14 cellular contexts compared by ENCODE assay signal in the genomic region with DNA sequence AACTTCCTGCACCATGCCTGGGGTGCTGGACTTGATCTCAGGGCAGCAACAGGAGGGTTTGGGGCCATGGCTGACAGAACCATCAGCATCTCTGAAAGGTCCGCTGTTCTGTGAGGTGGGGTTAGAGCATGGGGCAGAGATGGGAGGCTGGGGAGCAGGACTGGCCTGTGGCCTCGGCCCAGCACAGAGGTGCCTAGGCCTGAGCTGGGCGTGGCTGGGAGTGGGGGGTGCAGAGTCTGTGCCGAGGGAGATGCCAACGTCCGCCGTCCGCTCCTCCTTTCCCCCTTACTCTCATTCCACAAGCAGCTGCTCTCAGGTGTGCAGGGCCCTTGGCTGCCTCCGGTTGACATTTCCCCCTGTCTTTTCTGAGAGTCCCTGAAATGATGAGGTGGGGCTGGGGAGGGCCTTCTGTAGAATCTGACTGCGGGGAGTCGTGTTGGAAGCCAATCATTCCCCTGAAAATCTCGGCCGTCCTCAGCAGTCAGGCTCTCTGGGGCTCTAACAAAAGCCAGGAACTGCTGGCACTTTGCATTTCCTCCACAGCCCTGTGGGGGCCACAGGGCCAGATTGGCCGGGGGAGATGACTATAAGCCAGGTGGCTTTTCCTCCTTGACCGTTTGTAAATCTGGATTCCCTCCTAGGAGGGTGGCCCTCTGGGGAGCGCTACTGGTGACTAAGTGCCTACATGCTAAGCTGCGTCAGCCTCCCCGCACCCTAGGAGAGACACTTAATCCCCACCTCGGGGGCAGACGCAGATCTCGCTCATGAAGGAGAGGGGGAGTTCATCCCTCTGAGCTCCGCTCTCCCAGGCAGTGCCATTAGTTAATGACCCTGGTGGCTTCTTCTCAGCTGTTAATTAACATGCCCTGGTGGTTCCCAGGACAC. TPM values are rescaled to one million over a fixed set of nuclear protein-coding genes. Genes with fewer than 3 reads are reported as not detected.
DNase-seq lines count a peak whose midpoint lies in the region; ATAC-seq, FAIRE-seq and TF ChIP-seq lines count a peak whose summit lies in the region.
"Had no signal": no experiment of that assay in that cellular context is flagged by ENCODE, and none has a peak within 500 bp of the region (broad histone marks: within the 10 kb centered on the region; RNA-seq: fewer than 3 reads in every experiment).

No MANE protein-coding gene starts in this region.

- no TSS peak for BruUV-seq in endothelial cell of umbilical vein (replicated peaks; lab: Mats Ljungman, UMichigan)

- H3K27ac Mint-ChIP-seq in CD8-positive, alpha-beta memory T cell, result no peak overlapping the region
- no peak overlapping the region for H3K27ac Mint-ChIP-seq in activated naive CD8-positive, alpha-beta T cell treated with anti-CD3 and anti-CD28 coated beads, Interleukin-2, amount 50 U/mL, for 24 hours
- H3K27ac Mint-ChIP-seq: activated CD8-positive, alpha-beta T cell treated with anti-CD3 and anti-CD28 coated beads for 36 hours; activated naive CD4-positive, alpha-beta T cell treated with anti-CD3 and anti-CD28 coated beads, Interleukin-2, amount 50 U/mL, for 72 hours had no signal

- H4K20me1 ChIP-seq in endothelial cell of umbilical vein (replicated peaks; ENCODE audit: control insufficient read depth, extremely low read depth, insufficient read depth, low read length), result no peaks in the 10 kb centered on the region

- H3K9ac ChIP-seq in endothelial cell of umbilical vein (replicated peaks; ENCODE audit: extremely low read depth, insufficient read depth, low read length) (no peak overlapping the region), mesendoderm (ENCODE audit: low read length) (peak overlapping the region; percentile 45)

- DNase-seq in AG10803 (ENCODE audit: low read depth) (peak; percentile 39), NCI-H82 treated with DMSO at 0.1 percent for 48 hours (lab: John Stamatoyannopoulos, UW; ENCODE audit: unreplicated experiment) (peak; percentile 77), endothelial cell of umbilical vein (ENCODE audit: low read depth, low spot score) (peak; percentile 59), mesendoderm (peak; percentile 58), RPMI8226 (no peak)
- no peak for DNase-seq in CD8-positive, alpha-beta memory T cell
- DNase-seq in activated naive CD8-positive, alpha-beta T cell treated with anti-CD3 and anti-CD28 coated beads, Interleukin-2, amount 50 U/mL, for 24 hours, result no peak
- DNase-seq: activated CD8-positive, alpha-beta T cell treated with anti-CD3 and anti-CD28 coated beads for 36 hours; left colon; NCI-H526; ovary; stimulated activated CD4-positive, alpha-beta T cell treated with anti-CD3 and anti-CD28 coated beads, Interleukin-4, amount 100 ng/mL, for 4 hours had no signal

- no peak for ATAC-seq in activated naive CD8-positive, alpha-beta T cell treated with anti-CD3 and anti-CD28 coated beads, Interleukin-2, amount 50 U/mL, for 24 hours
- ATAC-seq in GM18505 (IDR thresholded peaks at IDR 0.05; ENCODE audit: unreplicated experiment), result no peak
- ATAC-seq: activated CD8-positive, alpha-beta T cell treated with anti-CD3 and anti-CD28 coated beads for 36 hours; activated naive CD4-positive, alpha-beta T cell treated with anti-CD3 and anti-CD28 coated beads, Interleukin-2, amount 50 U/mL, for 72 hours; left colon had no signal

- H3K9me3 Mint-ChIP-seq in CD8-positive, alpha-beta memory T cell, result peaks cover 0 to 5% (median 0%) of the 10 kb centered on the region in 5 donors
- no peaks in the 10 kb centered on the region for H3K9me3 Mint-ChIP-seq in activated naive CD8-positive, alpha-beta T cell treated with anti-CD3 and anti-CD28 coated beads, Interleukin-2, amount 50 U/mL, for 24 hours
- H3K9me3 Mint-ChIP-seq: activated CD8-positive, alpha-beta T cell treated with anti-CD3 and anti-CD28 coated beads for 36 hours had no signal

- peaks cover 0 to 3% of the 10 kb centered on the region in 2 donors for H3K27me3 Mint-ChIP-seq in CD8-positive, alpha-beta memory T cell
- H3K27me3 Mint-ChIP-seq in activated naive CD8-positive, alpha-beta T cell treated with anti-CD3 and anti-CD28 coated beads, Interleukin-2, amount 50 U/mL, for 24 hours, result no peaks in the 10 kb centered on the region
- H3K27me3 Mint-ChIP-seq: activated CD8-positive, alpha-beta T cell treated with anti-CD3 and anti-CD28 coated beads for 36 hours had no signal

- H3K36me3 ChIP-seq in endothelial cell of umbilical vein (ENCODE audit: control insufficient read depth in 2 of 2, extremely low read depth in 1 of 2, insufficient read depth in 2 of 2, low read length in 2 of 2), result peaks cover 3 to 15% of the 10 kb centered on the region in 2 experiments
- H3K36me3 ChIP-seq in mesendoderm (ENCODE audit: control insufficient read depth, insufficient read depth, low read length), result peaks cover 7% of the 10 kb centered on the region
- no peaks in the 10 kb centered on the region for H3K36me3 ChIP-seq in CD8-positive, alpha-beta memory T cell (ENCODE audit: insufficient read depth, low read length)

- no peak overlapping the region for H3K23ac ChIP-seq in mesendoderm (ENCODE audit: low read length)

- H3K4me1 ChIP-seq in endothelial cell of umbilical vein (ENCODE audit: control insufficient read depth, extremely low read depth, insufficient read depth, low read length) (peaks cover 59% of the 10 kb centered on the region), mesendoderm (ENCODE audit: control insufficient read depth, low read depth, low read length) (peaks cover 6% of the 10 kb centered on the region)
- no peaks in the 10 kb centered on the region for H3K4me1 ChIP-seq in CD8-positive, alpha-beta memory T cell (ENCODE audit: insufficient read depth, low read length)

- H3K4ac ChIP-seq in mesendoderm (ENCODE audit: low read depth, low read length), result no peak overlapping the region

- no peaks in the 10 kb centered on the region for H3K4me1 Mint-ChIP-seq in CD8-positive, alpha-beta memory T cell
- H3K4me1 Mint-ChIP-seq in activated naive CD8-positive, alpha-beta T cell treated with anti-CD3 and anti-CD28 coated beads, Interleukin-2, amount 50 U/mL, for 24 hours, result no peaks in the 10 kb centered on the region

- H3K79me1 ChIP-seq in mesendoderm (ENCODE audit: low read length), result no peaks in the 10 kb centered on the region

- WGBS in mesendoderm (ENCODE audit: extremely low coverage, insufficient coverage, low lambda C conversion rate), result no CpG with 5 or more reads among the region's 22 CpGs

- no peak overlapping the region for H4K5ac ChIP-seq in mesendoderm (ENCODE audit: low read length)

- no peaks in the 10 kb centered on the region for H3K27me3 ChIP-seq in endothelial cell of umbilical vein (ENCODE audit: control insufficient read depth in 2 of 2, insufficient read depth in 2 of 2, low read length in 2 of 2)
- no peaks in the 10 kb centered on the region for H3K27me3 ChIP-seq in mesendoderm (ENCODE audit: insufficient read depth, low read length, poor library complexity)
- no peaks in the 10 kb centered on the region for H3K27me3 ChIP-seq in CD8-positive, alpha-beta memory T cell (ENCODE audit: insufficient read depth, low read length, poor library complexity, severe bottlenecking)
- H3K27me3 ChIP-seq: ovary had no signal

- no peak overlapping the region for H2BK5ac ChIP-seq in mesendoderm (ENCODE audit: low read length)

- no peaks in the 10 kb centered on the region for H3K9me1 ChIP-seq in endothelial cell of umbilical vein (replicated peaks; ENCODE audit: control insufficient read depth, extremely low read depth, insufficient read depth, low read length)

- H3K79me2 ChIP-seq in endothelial cell of umbilical vein (ENCODE audit: control insufficient read depth, insufficient read depth, low read length) (no peaks in the 10 kb centered on the region), mesendoderm (ENCODE audit: control insufficient read depth, insufficient read depth, low read length) (no peaks in the 10 kb centered on the region)

- TF ChIP-seq POLR2A in endothelial cell of umbilical vein (IDR thresholded peaks at IDR 0.05; ENCODE audit: low read depth, low read length), result no peak
- TF ChIP-seq POLR2A in GM18505 (IDR thresholded peaks at IDR 0.05; ENCODE audit: borderline replicate concordance, extremely low read depth, insufficient read depth, insufficient read length), result no peak

- H3K4me2 ChIP-seq in endothelial cell of umbilical vein (ENCODE audit: insufficient read depth, low read length) (no peak overlapping the region), mesendoderm (ENCODE audit: low read length) (no peak overlapping the region)

- H2BK15ac ChIP-seq in mesendoderm (replicated peaks; ENCODE audit: low read depth), result no peak overlapping the region

- H3K36me3 Mint-ChIP-seq in CD8-positive, alpha-beta memory T cell, result no peaks in the 10 kb centered on the region
- no peaks in the 10 kb centered on the region for H3K36me3 Mint-ChIP-seq in activated naive CD8-positive, alpha-beta T cell treated with anti-CD3 and anti-CD28 coated beads, Interleukin-2, amount 50 U/mL, for 24 hours (ENCODE audit: low read depth)
- H3K36me3 Mint-ChIP-seq: activated naive CD4-positive, alpha-beta T cell treated with anti-CD3 and anti-CD28 coated beads, Interleukin-2, amount 50 U/mL, for 72 hours had no signal

- CTCF ChIA-PET in endothelial cell of umbilical vein (lab: Charles Lee), result interaction anchor here (1.1 to 1.4 kb wide), 2 partner anchors 38 to 43 kb away, joined by 3 read pairs; no protein-coding TSS in a partner anchor
- CTCF ChIA-PET in CD8-positive, alpha-beta memory T cell (lab: Charles Lee), result no interaction called here

- H3K4me3 Mint-ChIP-seq in CD8-positive, alpha-beta memory T cell, result no peak overlapping the region
- H3K4me3 Mint-ChIP-seq in activated naive CD8-positive, alpha-beta T cell treated with anti-CD3 and anti-CD28 coated beads, Interleukin-2, amount 50 U/mL, for 24 hours, result no peak overlapping the region
- H3K4me3 Mint-ChIP-seq: activated CD8-positive, alpha-beta T cell treated with anti-CD3 and anti-CD28 coated beads for 36 hours had no signal

- H3K56ac ChIP-seq in mesendoderm (ENCODE audit: low read length), result peak overlapping the region; percentile 64

- H2AFZ ChIP-seq in endothelial cell of umbilical vein (ENCODE audit: low read depth, low read length), result no peak overlapping the region

- H3K27ac ChIP-seq in endothelial cell of umbilical vein (ENCODE audit: insufficient read depth, low read depth, low read length) (peak overlapping the region; percentile 86), mesendoderm (ENCODE audit: low read depth, low read length) (no peak overlapping the region)
- H3K27ac ChIP-seq in CD8-positive, alpha-beta memory T cell (ENCODE audit: low read depth, low read length), result no peak overlapping the region
- H3K27ac ChIP-seq: ovary had no signal

- no peaks in the 10 kb centered on the region for H3K9me3 ChIP-seq in endothelial cell of umbilical vein (replicated peaks; ENCODE audit: control insufficient read depth, insufficient read depth, low read length)
- no peaks in the 10 kb centered on the region for H3K9me3 ChIP-seq in CD8-positive, alpha-beta memory T cell (ENCODE audit: low read length)
- H3K9me3 ChIP-seq: ovary had no signal

- H3K4me3 ChIP-seq in AG10803 (ENCODE audit: low read length), result no peak overlapping the region
- H3K4me3 ChIP-seq in endothelial cell of umbilical vein (replicated peaks in 1 of 3; ENCODE audit: insufficient read depth in 1 of 3, low read depth in 1 of 3, low read length in 3 of 3), result no peak overlapping the region
- no peak overlapping the region for H3K4me3 ChIP-seq in mesendoderm (ENCODE audit: low read length)
- no peak overlapping the region for H3K4me3 ChIP-seq in CD8-positive, alpha-beta memory T cell (ENCODE audit: low read length)
- H3K4me3 ChIP-seq: ovary had no signal

- POLR2A ChIA-PET in endothelial cell of umbilical vein (lab: Charles Lee), result no interaction called here
- POLR2A ChIA-PET in CD8-positive, alpha-beta memory T cell (lab: Charles Lee), result no interaction called here

- no peak overlapping the region for H4K8ac ChIP-seq in mesendoderm (ENCODE audit: low read depth, low read length)

- intact Hi-C loops in endothelial cell of umbilical vein (cut with micrococcal nuclease), result loop anchor here (1.0 kb wide), 1 partner anchor 41 kb away; the partner anchor contains the start of gene EVC

- H2BK120ac ChIP-seq in mesendoderm (ENCODE audit: low read depth, low read length), result no peak overlapping the region

- no peak overlapping the region for H3K18ac ChIP-seq in mesendoderm (ENCODE audit: low read length)

- no peak for TF ChIP-seq CTCF in AG10803 (conservative IDR thresholded peaks at IDR 0.05; ENCODE audit: low read length)
- no peak for TF ChIP-seq CTCF in endothelial cell of umbilical vein (IDR thresholded peaks at IDR 0.05; ENCODE audit: extremely low read depth in 1 of 2, insufficient read depth in 1 of 2, low read depth in 1 of 2, low read length in 2 of 2)

- no peak overlapping the region for H2AK5ac ChIP-seq in mesendoderm (ENCODE audit: low read length)

- FAIRE-seq in endothelial cell of umbilical vein (lab: Jason Lieb, UNC), result peak; percentile 83

- dilution Hi-C loops in endothelial cell of umbilical vein (cut with MboI; ENCODE audit: extremely low pct_ligation_motif_present, low sequenced_read_pairs), result no loop called here

RNA-seq across cellular contexts. Expression of gene EVC, which starts 41.2 kb away (rescaled TPM):
- 21.3 and 31.6 TPM in 2 replicates for total RNA-seq in endothelial cell of umbilical vein
- 5.6 and 6.3 TPM in 2 replicates for polyA plus RNA-seq in endothelial cell of umbilical vein
- polyA plus RNA-seq in endothelial cell of umbilical vein (2011; cell fraction: cytosol; rRNA removed), result 6.1 and 7.4 TPM in 2 replicates
- 19.2 and 22.4 TPM in 2 replicates for polyA plus RNA-seq in endothelial cell of umbilical vein (2011; cell fraction: nucleus; rRNA removed)
- 9.3 and 9.7 TPM in 2 replicates for polyA plus RNA-seq in endothelial cell of umbilical vein (2012)
- polyA minus RNA-seq in endothelial cell of umbilical vein, result 16.1 and 19.4 TPM in 2 replicates
- polyA minus RNA-seq in endothelial cell of umbilical vein (2011; cell fraction: cytosol; rRNA and poly(A)+ RNA removed), result 0.72 TPM
- polyA minus RNA-seq in endothelial cell of umbilical vein (2011; cell fraction: nucleus; rRNA and poly(A)+ RNA removed), result 25.3 and 32.7 TPM in 2 replicates
- polyA plus RNA-seq in mesendoderm (2013, experiment 1 of 2), result 2.5 TPM
- polyA plus RNA-seq in mesendoderm (2013, experiment 2 of 2), result 2.5 TPM
- 1 to 10 TPM; 1.6 to 2.3 TPM for total RNA-seq in CD8-positive, alpha-beta memory T cell
- polyA plus RNA-seq in CD8-positive, alpha-beta memory T cell, result 0.02 TPM

RNA-seq across cellular contexts. Expression of gene EVC2, which starts 43.8 kb away (rescaled TPM):
- total RNA-seq in endothelial cell of umbilical vein, result 5.7 and 8.8 TPM in 2 replicates
- 1.3 and 1.7 TPM in 2 replicates for polyA plus RNA-seq in endothelial cell of umbilical vein
- polyA plus RNA-seq in endothelial cell of umbilical vein (2011; cell fraction: cytosol; rRNA removed), result 2.2 and 2.5 TPM in 2 replicates
- 6.6 and 6.8 TPM in 2 replicates for polyA plus RNA-seq in endothelial cell of umbilical vein (2011; cell fraction: nucleus; rRNA removed)
- polyA plus RNA-seq in endothelial cell of umbilical vein (2012), result 4.4 and 5.0 TPM in 2 replicates
- polyA minus RNA-seq in endothelial cell of umbilical vein, result 7.6 and 8.1 TPM in 2 replicates
- polyA minus RNA-seq in endothelial cell of umbilical vein (2011; cell fraction: cytosol; rRNA and poly(A)+ RNA removed), result not detected
- polyA minus RNA-seq in endothelial cell of umbilical vein (2011; cell fraction: nucleus; rRNA and poly(A)+ RNA removed), result 10.6 and 11.3 TPM in 2 replicates
- polyA plus RNA-seq in mesendoderm (2013, experiment 1 of 2), result 3.1 TPM
- 2.8 TPM for polyA plus RNA-seq in mesendoderm (2013, experiment 2 of 2)
- under 1 TPM; 0.84 to 0.92 TPM for total RNA-seq in CD8-positive, alpha-beta memory T cell
- polyA plus RNA-seq in CD8-positive, alpha-beta memory T cell, result 1.3 TPM

Comparison
In these comparisons a context has a peak if more than half of its experiments do, and no peak if none do; other contexts are left out.
1. DNase-seq: peak in AG10803 (single experiment), NCI-H82 treated with DMSO at 0.1 percent for 48 hours (single experiment), endothelial cell of umbilical vein (single experiment) and mesendoderm (single experiment); none in CD8-positive, alpha-beta memory T cell (0 of 5), activated naive CD8-positive, alpha-beta T cell treated with anti-CD3 and anti-CD28 coated beads, Interleukin-2, amount 50 U/mL, for 24 hours (single experiment) and RPMI8226 (single experiment).